ENCODE assay signal across 8 cellular contexts in genomic region chr1:46394108-46394871, GRCh38. TPM values are rescaled to one million over a fixed set of nuclear protein-coding genes. Genes with fewer than 3 reads are reported as not detected.
A peak's percentile ranks its signal among the peaks of the same experiment; 100 is the strongest.
DNase-seq lines count a peak whose midpoint lies in the region; ATAC-seq lines count a peak whose summit lies in the region.

TSS of gene FAAH (plus strand) at chr1:46394317. CDS start at chr1:46394349, 32 bp downstream.

- H3K9me3 Mint-ChIP-seq in T-helper 1 cell treated with Interleukin-12 subunit alpha and Interleukin-12 subunit beta and Interleukin-4 antibody, amounts not matched to agents 30 μg/mL and 1 μg/mL, for 36 hours: peaks cover 20% of the 10 kb centered on the region

- H3K4me1 Mint-ChIP-seq in T-helper 1 cell treated with Interleukin-12 subunit alpha and Interleukin-12 subunit beta and Interleukin-4 antibody, amounts not matched to agents 30 μg/mL and 1 μg/mL, for 36 hours (ENCODE audit: low read depth): peaks cover 7% of the 10 kb centered on the region

- peak within 1 kb of the TSS; percentile 69 for H3K4me3 ChIP-seq in skeletal muscle satellite cell (ENCODE audit: low read length)

- peak within 1 kb of the TSS; percentile 91 for H3K4me2 ChIP-seq in skeletal muscle satellite cell (ENCODE audit: low read length)

- H3K4me1 ChIP-seq in skeletal muscle satellite cell (ENCODE audit: control insufficient read depth, insufficient read depth, low read length): peaks cover 8% of the 10 kb centered on the region

- H3K36me3 ChIP-seq in skeletal muscle satellite cell (ENCODE audit: insufficient read depth, low read length): no peaks in the 10 kb centered on the region

- peak; percentile 20 to 67 for DNase-seq in NCI-H2081 (lab: John Stamatoyannopoulos, UW)
- no peak for DNase-seq in NCI-H2081 treated with DMSO at 0.1 percent for 48 hours (lab: John Stamatoyannopoulos, UW)
- peak; percentile 49 for DNase-seq in central memory CD4-positive, alpha-beta T cell
- peak; percentile 93 for DNase-seq in islet precursor cell
- no peak for DNase-seq in activated CD4-positive, CD25-positive, alpha-beta regulatory T cell (lab: John Stamatoyannopoulos, UW)

- H3K36me3 Mint-ChIP-seq in T-helper 1 cell treated with Interleukin-12 subunit alpha and Interleukin-12 subunit beta and Interleukin-4 antibody, amounts not matched to agents 30 μg/mL and 1 μg/mL, for 36 hours (ENCODE audit: low read depth): peaks cover 5% of the 10 kb centered on the region

- H3K27ac Mint-ChIP-seq in T-helper 1 cell treated with Interleukin-12 subunit alpha and Interleukin-12 subunit beta and Interleukin-4 antibody, amounts not matched to agents 30 μg/mL and 1 μg/mL, for 36 hours: no peak within 1 kb of the TSS

- no peak for ATAC-seq in HG02610 (IDR thresholded peaks at IDR 0.05; ENCODE audit: unreplicated experiment)

- H3K27me3 ChIP-seq in skeletal muscle satellite cell (ENCODE audit: control insufficient read depth, insufficient read depth, low read length): peaks cover 42% of the 10 kb centered on the region

- H3K9ac ChIP-seq in skeletal muscle satellite cell (ENCODE audit: low read depth, low read length): peak within 1 kb of the TSS; percentile 57

- peak within 1 kb of the TSS; percentile 56 for H3K4me3 Mint-ChIP-seq in T-helper 1 cell treated with Interleukin-12 subunit alpha and Interleukin-12 subunit beta and Interleukin-4 antibody, amounts not matched to agents 30 μg/mL and 1 μg/mL, for 36 hours

- peaks cover 12% of the 10 kb centered on the region for H3K9me3 ChIP-seq in skeletal muscle satellite cell (replicated peaks; ENCODE audit: low read length)

- H3K27me3 Mint-ChIP-seq in T-helper 1 cell treated with Interleukin-12 subunit alpha and Interleukin-12 subunit beta and Interleukin-4 antibody, amounts not matched to agents 30 μg/mL and 1 μg/mL, for 36 hours (ENCODE audit: low read depth): peaks cover 27% of the 10 kb centered on the region

RNA-seq across cellular contexts. Expression of gene FAAH, which starts in this region (rescaled TPM):
- 0.22 and 0.25 TPM in 2 replicates for total RNA-seq in skeletal muscle satellite cell (2012; rRNA removed)

Comparison
In these comparisons a context has a peak if more than half of its experiments do, and no peak if none do; other contexts are left out.
1. DNase-seq: peak in NCI-H2081 (2 of 2), central memory CD4-positive, alpha-beta T cell (single experiment) and islet precursor cell (single experiment); none in NCI-H2081 treated with DMSO at 0.1 percent for 48 hours (single experiment) and activated CD4-positive, CD25-positive, alpha-beta regulatory T cell (0 of 4).